In genomic region chr15:71251548-71252035, GRCh38 we compare ENCODE assay signal across 16 cellular contexts.
DNase-seq lines count a peak whose midpoint lies in the region; ATAC-seq and TF ChIP-seq lines count a peak whose summit lies in the region.
"Had no signal": no experiment of that assay in that cellular context is flagged by ENCODE, and none has a peak within 500 bp of the region (broad histone marks: within the 10 kb centered on the region; RNA-seq: fewer than 3 reads in every experiment).

No MANE protein-coding gene starts in this region.

- H3K27ac ChIP-seq in VCaP (peak overlapping the region; percentile 16; the same call in 1 of the 2 replicates), neural cell (ENCODE audit: low read length) (peak overlapping the region; percentile 34)
- no peak overlapping the region for H3K27ac ChIP-seq in CD4-positive, alpha-beta memory T cell (ENCODE audit: low read depth, low read length)
- H3K27ac ChIP-seq: BLaER1, right lobe of liver had no signal

- no peak overlapping the region for H3K4me3 Mint-ChIP-seq in CD4-positive, alpha-beta memory T cell
- H3K4me3 Mint-ChIP-seq in activated naive CD8-positive, alpha-beta T cell treated with anti-CD3 and anti-CD28 coated beads for 36 hours = no peak overlapping the region
- H3K4me3 Mint-ChIP-seq: activated naive CD4-positive, alpha-beta T cell treated with anti-CD3 and anti-CD28 coated beads for 36 hours had no signal

- no peaks in the 10 kb centered on the region for H3K27me3 ChIP-seq in neural cell (ENCODE audit: insufficient read depth, low read depth, low read length)
- no peaks in the 10 kb centered on the region for H3K27me3 ChIP-seq in CD4-positive, alpha-beta memory T cell (ENCODE audit: insufficient read depth, low read length)
- H3K27me3 ChIP-seq: BLaER1, right lobe of liver had no signal

- intact Hi-C loops in Right ventricle myocardium superior (cut with DNase I) = no loop called here
- intact Hi-C loops in CD4-positive, alpha-beta memory T cell (cut with micrococcal nuclease) = no loop called here

- no peaks in the 10 kb centered on the region for H3K9me2 ChIP-seq in neural cell (ENCODE audit: insufficient read depth, low read length)

- TF ChIP-seq RAD21 in neural cell (conservative IDR thresholded peaks at IDR 0.05) = no peak

- no peak overlapping the region for H3K4me2 ChIP-seq in neural cell (ENCODE audit: low read length)
- H3K4me2 ChIP-seq: BLaER1 had no signal

- no peak overlapping the region for H2AFZ ChIP-seq in neural cell (ENCODE audit: low read depth, low read length)

- no peaks in the 10 kb centered on the region for H4K20me1 ChIP-seq in neural cell (ENCODE audit: insufficient read depth)
- H4K20me1 ChIP-seq: BLaER1 had no signal

- no peak for TF ChIP-seq CTCF in VCaP (conservative IDR thresholded peaks at IDR 0.05)
- no peak for TF ChIP-seq CTCF in neural cell (IDR thresholded peaks at IDR 0.05; ENCODE audit: poor library complexity, severe bottlenecking)

- no peak overlapping the region for H3K27ac Mint-ChIP-seq in CD4-positive, alpha-beta memory T cell
- no peak overlapping the region for H3K27ac Mint-ChIP-seq in activated naive CD8-positive, alpha-beta T cell treated with anti-CD3 and anti-CD28 coated beads for 36 hours
- H3K27ac Mint-ChIP-seq: activated naive CD4-positive, alpha-beta T cell treated with anti-CD3 and anti-CD28 coated beads for 36 hours had no signal

- H3K4me3 ChIP-seq in neural cell (ENCODE audit: low read length) = peak overlapping the region; percentile 12
- H3K4me3 ChIP-seq in CD4-positive, alpha-beta memory T cell (ENCODE audit: low read length in 2 of 2) = no peak overlapping the region
- H3K4me3 ChIP-seq: BLaER1, right lobe of liver had no signal

- POLR2A ChIA-PET in CD4-positive, alpha-beta memory T cell (lab: Charles Lee; ENCODE audit: partially characterized antibody) = no interaction called here

- TF ChIP-seq EP300 in neural cell (conservative IDR thresholded peaks at IDR 0.05; ENCODE audit: poor library complexity, severe bottlenecking) = peak; percentile 67

- peak; percentile 30 for ATAC-seq in Right ventricle myocardium superior (ENCODE audit: poor library complexity)
- ATAC-seq: stimulated activated naive CD8-positive, alpha-beta T cell treated with anti-CD3 and anti-CD28 coated beads, Interleukin-15, Interleukin-2, amounts not matched to agents 100 U/mL and 50 U/mL, for 24 hours had no signal

- CTCF ChIA-PET in CD4-positive, alpha-beta memory T cell (lab: Charles Lee; ENCODE audit: partially characterized antibody) = no interaction called here

- H3K9me3 Mint-ChIP-seq in CD4-positive, alpha-beta memory T cell = no peaks in the 10 kb centered on the region
- H3K9me3 Mint-ChIP-seq in activated naive CD8-positive, alpha-beta T cell treated with anti-CD3 and anti-CD28 coated beads for 36 hours = no peaks in the 10 kb centered on the region
- H3K9me3 Mint-ChIP-seq: activated naive CD4-positive, alpha-beta T cell treated with anti-CD3 and anti-CD28 coated beads for 36 hours had no signal

- no peak overlapping the region for H3K9ac ChIP-seq in neural cell (ENCODE audit: low read length)
- H3K9ac ChIP-seq: BLaER1 had no signal

- DNase-seq in ELR (ENCODE audit: low read depth) (peak; percentile 48), Right ventricle myocardium superior (no peak), RPMI8226 (no peak), NCI-H128 (lab: John Stamatoyannopoulos, UW; ENCODE audit: unreplicated experiment) (no peak)
- no peak for DNase-seq in CD4-positive, alpha-beta memory T cell
- DNase-seq in activated naive CD8-positive, alpha-beta T cell treated with anti-CD3 and anti-CD28 coated beads for 36 hours = no peak
- DNase-seq: activated CD8-positive, alpha-beta memory T cell treated with anti-CD3 and anti-CD28 coated beads for 24 hours; activated naive CD4-positive, alpha-beta T cell treated with anti-CD3 and anti-CD28 coated beads for 36 hours; cortex of kidney; NCI-H1436; right lobe of liver; SHP77 treated with DMSO at 0.1 percent for 48 hours; stimulated activated naive CD8-positive, alpha-beta T cell treated with anti-CD3 and anti-CD28 coated beads, Interleukin-15, Interleukin-2, amounts not matched to agents 100 U/mL and 50 U/mL, for 24 hours had no signal

- H3K4me1 ChIP-seq in CD4-positive, alpha-beta memory T cell (ENCODE audit: insufficient read depth, low read length) = no peaks in the 10 kb centered on the region
- H3K4me1 ChIP-seq: BLaER1, right lobe of liver had no signal

- no peaks in the 10 kb centered on the region for H3K9me3 ChIP-seq in neural cell (ENCODE audit: low read length)
- no peaks in the 10 kb centered on the region for H3K9me3 ChIP-seq in CD4-positive, alpha-beta memory T cell (ENCODE audit: control insufficient read depth in 1 of 2, low read length in 2 of 2)
- H3K9me3 ChIP-seq: BLaER1, right lobe of liver had no signal

- H3K36me3 Mint-ChIP-seq in CD4-positive, alpha-beta memory T cell = no peaks in the 10 kb centered on the region
- no peaks in the 10 kb centered on the region for H3K36me3 Mint-ChIP-seq in activated naive CD8-positive, alpha-beta T cell treated with anti-CD3 and anti-CD28 coated beads for 36 hours

- no peaks in the 10 kb centered on the region for H3F3A ChIP-seq in neural cell (ENCODE audit: insufficient read depth, low read length, poor library complexity, severe bottlenecking)

- no peaks in the 10 kb centered on the region for H3K4me1 Mint-ChIP-seq in CD4-positive, alpha-beta memory T cell
- H3K4me1 Mint-ChIP-seq in activated naive CD8-positive, alpha-beta T cell treated with anti-CD3 and anti-CD28 coated beads for 36 hours = no peaks in the 10 kb centered on the region

- H3K79me2 ChIP-seq in neural cell (replicated peaks; ENCODE audit: insufficient read depth, low read length) = no peaks in the 10 kb centered on the region

- no peaks in the 10 kb centered on the region for H3K36me3 ChIP-seq in neural cell (ENCODE audit: insufficient read depth, low read length)
- no peaks in the 10 kb centered on the region for H3K36me3 ChIP-seq in CD4-positive, alpha-beta memory T cell (ENCODE audit: insufficient read depth, low read length)
- H3K36me3 ChIP-seq: BLaER1, right lobe of liver had no signal

- H3K27me3 Mint-ChIP-seq in CD4-positive, alpha-beta memory T cell = peaks cover 0 to 5% of the 10 kb centered on the region in 2 donors
- no peaks in the 10 kb centered on the region for H3K27me3 Mint-ChIP-seq in activated naive CD8-positive, alpha-beta T cell treated with anti-CD3 and anti-CD28 coated beads for 36 hours

TF ChIP-seq in neural cell, 6 proteins besides CTCF, POLR2A, EP300 and RAD21:
- TF ChIP-seq MXI1 (conservative IDR thresholded peaks at IDR 0.05; ENCODE audit: poor library complexity, severe bottlenecking) = no peak
- TF ChIP-seq POLR2AphosphoS5 (IDR thresholded peaks at IDR 0.05) = peak; percentile 27
